9 cellular contexts compared by ENCODE assay signal in genomic region chr22:46087816-46088277, GRCh38.
DNase-seq lines count a peak whose midpoint lies in the region; ATAC-seq and TF ChIP-seq lines count a peak whose summit lies in the region.
"Had no signal": no experiment of that assay in that cellular context is flagged by ENCODE, and none has a peak within 500 bp of the region (broad histone marks: within the 10 kb centered on the region; RNA-seq: fewer than 3 reads in every experiment).

No MANE protein-coding gene starts in this region.

- in situ Hi-C loops in KBM-7 (cut with MboI; ENCODE audit: low pct_unique_long_range_greater_than_20kb, low sequenced_read_pairs) (no loop called here), astrocyte of the spinal cord (cut with HindIII; ENCODE audit: low sequenced_read_pairs) (no loop called here)

- H3K27ac ChIP-seq in substantia nigra (ENCODE audit: low read depth, low read length, poor library complexity, severe bottlenecking), result peak overlapping the region; percentile 99

- no peak for TF ChIP-seq CTCF in astrocyte of the spinal cord (IDR thresholded peaks at IDR 0.05; ENCODE audit: low read depth, low read length)

- H3K4me3 ChIP-seq in astrocyte of the spinal cord (ENCODE audit: low read depth, low read length), result peak overlapping the region; percentile 4

- DNase-seq in KBM-7, result peak; percentile 21
- peak; percentile 93 for DNase-seq in astrocyte of the spinal cord (ENCODE audit: low read depth, low spot score)
- DNase-seq in iris pigment epithelial cell (ENCODE audit: low read depth), result peak; percentile 85
- peak in 48 of 49 donors; percentile 79 to 99 (median 95) for DNase-seq in substantia nigra (lab: John Stamatoyannopoulos, UW)
- DNase-seq in AML-193 (lab: John Stamatoyannopoulos, UW), result no peak
- DNase-seq in cortex of kidney (lab: John Stamatoyannopoulos, UW), result no peak
- no peak for DNase-seq in NCI-H146 treated with DMSO at 0.1 percent for 48 hours (lab: John Stamatoyannopoulos, UW; ENCODE audit: unreplicated experiment)
- DNase-seq: naive B cell had no signal

- no peak for ATAC-seq in HG03457 (IDR thresholded peaks at IDR 0.05; ENCODE audit: unreplicated experiment)

Comparison
In these comparisons a context has a peak if more than half of its experiments do, and no peak if none do; other contexts are left out.
1. DNase-seq: peak in KBM-7 (single experiment), astrocyte of the spinal cord (single experiment), iris pigment epithelial cell (single experiment) and substantia nigra (48 of 49); none in AML-193 (0 of 2), cortex of kidney (single experiment) and NCI-H146 treated with DMSO at 0.1 percent for 48 hours (single experiment).